Comparison of ENCODE assay signal across 32 cellular contexts in the genomic region with DNA sequence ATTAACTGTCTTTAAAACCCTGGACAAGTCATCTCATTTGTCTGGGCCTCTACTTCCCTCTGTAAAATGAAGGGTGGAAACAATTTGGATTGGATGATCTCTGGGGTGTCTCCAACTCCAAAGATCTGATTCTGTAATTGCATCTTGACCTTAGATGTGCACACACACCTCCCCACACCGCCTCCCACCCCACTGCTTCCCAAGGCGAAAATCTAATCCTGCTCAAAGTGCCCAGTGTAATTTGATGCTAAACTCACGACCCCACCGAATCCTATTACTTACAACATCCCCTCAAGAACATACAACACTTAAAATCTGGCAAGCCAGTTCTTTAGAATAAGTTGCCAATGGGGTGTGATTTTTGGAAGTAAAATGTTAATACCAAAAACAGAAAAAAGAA. TPM values are rescaled to one million over a fixed set of nuclear protein-coding genes. Genes with fewer than 3 reads are reported as not detected.
"Had no signal": no experiment of that assay in that cellular context is flagged by ENCODE, and none has a peak within 500 bp of the region (broad histone marks: within the 10 kb centered on the region; RNA-seq: fewer than 3 reads in every experiment).

No MANE protein-coding gene starts in this region.

- H3K36me3 Mint-ChIP-seq: activated CD8-positive, alpha-beta memory T cell treated with anti-CD3 and anti-CD28 coated beads, Interleukin-2, amount 10 ng/mL, durations not matched to agents 7 days and 5 days; naive B cell; T-cell had no signal

- H3K36me3 ChIP-seq: brain microvascular endothelial cell, lower lobe of right lung, suprapubic skin, tibial nerve, uterus had no signal

- H3K27me3 ChIP-seq: brain microvascular endothelial cell, dorsolateral prefrontal cortex, heart left ventricle, right atrium auricular region, suprapubic skin, tibial nerve, uterus had no signal

- H3K9me3 Mint-ChIP-seq: activated CD4-positive, alpha-beta T cell treated with anti-CD3 and anti-CD28 coated beads, Interleukin-2, amount 10 ng/mL, durations not matched to agents 7 days and 5 days; activated CD8-positive, alpha-beta T cell treated with anti-CD3 and anti-CD28 coated beads for 36 hours; activated naive CD8-positive, alpha-beta T cell treated with anti-CD3 and anti-CD28 coated beads, Interleukin-2, amount 50 U/mL, for 24 hours; effector memory CD8-positive, alpha-beta T cell; neural crest cell; stimulated activated naive CD8-positive, alpha-beta T cell treated with anti-CD3 and anti-CD28 coated beads, Interleukin-15, amount 100 ng/mL, for 72 hours; T-cell; T-helper 2 cell treated with Interferon-gamma antibody and Interleukin-4, amounts not matched to agents 5 μg/mL and 100 μg/mL, for 36 hours had no signal

- DNase-seq: activated CD4-positive, alpha-beta T cell treated with anti-CD3 and anti-CD28 coated beads, Interleukin-2, amount 10 ng/mL, durations not matched to agents 7 days and 5 days; activated CD4-positive, CD25-positive, alpha-beta regulatory T cell treated with anti-CD3 and anti-CD28 coated beads, Interleukin-2, amount 50 U/mL, for 72 hours; activated CD8-positive, alpha-beta memory T cell treated with anti-CD3 and anti-CD28 coated beads, Interleukin-2, amount 10 ng/mL, durations not matched to agents 7 days and 5 days; activated CD8-positive, alpha-beta T cell treated with anti-CD3 and anti-CD28 coated beads for 36 hours; activated effector memory CD4-positive, alpha-beta T cell treated with anti-CD3 and anti-CD28 coated beads, Interleukin-2, amount 50 U/mL, for 16 hours; activated naive CD4-positive, alpha-beta T cell treated with anti-CD3 and anti-CD28 coated beads, Interleukin-2, amount 50 U/mL, for 16 hours; activated naive CD8-positive, alpha-beta T cell treated with anti-CD3 and anti-CD28 coated beads, Interleukin-2, amount 50 U/mL, for 24 hours; activated T-cell treated with anti-CD3 and anti-CD28 coated beads for 4 hours; anterior cingulate cortex; brain microvascular endothelial cell; caudate nucleus; dorsolateral prefrontal cortex; effector memory CD8-positive, alpha-beta T cell; heart left ventricle; kidney; lower lobe of right lung; mesendoderm; mucosa of descending colon; naive B cell; stimulated activated CD4-positive, alpha-beta T cell treated with anti-CD3 and anti-CD28 coated beads, Interleukin-12 subunit alpha, Interleukin-12 subunit beta, amount 100 ng/mL, for 4 hours; stimulated activated naive CD8-positive, alpha-beta T cell treated with anti-CD3 and anti-CD28 coated beads, Interleukin-15, amount 100 ng/mL, for 72 hours; T-cell; uterus had no signal

- ATAC-seq: activated CD8-positive, alpha-beta memory T cell treated with anti-CD3 and anti-CD28 coated beads, Interleukin-2, amount 10 ng/mL, durations not matched to agents 7 days and 5 days; activated CD8-positive, alpha-beta T cell treated with anti-CD3 and anti-CD28 coated beads for 36 hours; activated naive CD8-positive, alpha-beta T cell treated with anti-CD3 and anti-CD28 coated beads, Interleukin-2, amount 50 U/mL, for 24 hours; effector memory CD8-positive, alpha-beta T cell; esophagus mucosa; heart left ventricle; left lobe of liver; lower lobe of right lung; mucosa of descending colon; stimulated activated naive CD8-positive, alpha-beta T cell treated with anti-CD3 and anti-CD28 coated beads, Interleukin-15, amount 100 ng/mL, for 72 hours; T-cell had no signal

- H3K4me1 Mint-ChIP-seq: activated CD4-positive, alpha-beta T cell treated with anti-CD3 and anti-CD28 coated beads, Interleukin-2, amount 10 ng/mL, durations not matched to agents 7 days and 5 days; activated CD8-positive, alpha-beta memory T cell treated with anti-CD3 and anti-CD28 coated beads, Interleukin-2, amount 10 ng/mL, durations not matched to agents 7 days and 5 days; activated naive CD8-positive, alpha-beta T cell treated with anti-CD3 and anti-CD28 coated beads, Interleukin-2, amount 50 U/mL, for 24 hours; naive B cell; neural crest cell; stimulated activated naive CD8-positive, alpha-beta T cell treated with anti-CD3 and anti-CD28 coated beads, Interleukin-15, amount 100 ng/mL, for 72 hours; T-cell had no signal

- H3K4me3 ChIP-seq: mucosa of descending colon, suprapubic skin had no signal

- H3K27ac ChIP-seq: brain microvascular endothelial cell, suprapubic skin, VCaP had no signal

- H3K27ac Mint-ChIP-seq: activated CD4-positive, alpha-beta T cell treated with anti-CD3 and anti-CD28 coated beads, Interleukin-2, amount 10 ng/mL, durations not matched to agents 7 days and 5 days; activated CD8-positive, alpha-beta memory T cell treated with anti-CD3 and anti-CD28 coated beads, Interleukin-2, amount 10 ng/mL, durations not matched to agents 7 days and 5 days; activated CD8-positive, alpha-beta T cell treated with anti-CD3 and anti-CD28 coated beads for 36 hours; activated naive CD8-positive, alpha-beta T cell treated with anti-CD3 and anti-CD28 coated beads, Interleukin-2, amount 50 U/mL, for 24 hours; effector memory CD8-positive, alpha-beta T cell; naive B cell; stimulated activated naive CD8-positive, alpha-beta T cell treated with anti-CD3 and anti-CD28 coated beads, Interleukin-15, amount 100 ng/mL, for 72 hours; T-cell; T-helper 2 cell treated with Interferon-gamma antibody and Interleukin-4, amounts not matched to agents 5 μg/mL and 100 μg/mL, for 36 hours had no signal

- H3K4me1 ChIP-seq: suprapubic skin had no signal

- H3K4me3 Mint-ChIP-seq: activated CD4-positive, alpha-beta T cell treated with anti-CD3 and anti-CD28 coated beads, Interleukin-2, amount 10 ng/mL, durations not matched to agents 7 days and 5 days; activated CD8-positive, alpha-beta memory T cell treated with anti-CD3 and anti-CD28 coated beads, Interleukin-2, amount 10 ng/mL, durations not matched to agents 7 days and 5 days; activated CD8-positive, alpha-beta T cell treated with anti-CD3 and anti-CD28 coated beads for 36 hours; activated naive CD8-positive, alpha-beta T cell treated with anti-CD3 and anti-CD28 coated beads, Interleukin-2, amount 50 U/mL, for 24 hours; effector memory CD8-positive, alpha-beta T cell; naive B cell; neural crest cell; stimulated activated naive CD8-positive, alpha-beta T cell treated with anti-CD3 and anti-CD28 coated beads, Interleukin-15, amount 100 ng/mL, for 72 hours; T-cell; T-helper 2 cell treated with Interferon-gamma antibody and Interleukin-4, amounts not matched to agents 5 μg/mL and 100 μg/mL, for 36 hours had no signal

- H3K9me3 ChIP-seq: heart left ventricle, lower lobe of right lung, mucosa of descending colon, right atrium auricular region, suprapubic skin, tibial nerve, uterus had no signal

RNA-seq across cellular contexts. Expression of a gene that starts 1.3 kb away (rescaled TPM):
- total RNA-seq: activated CD4-positive, alpha-beta T cell treated with anti-CD3 and anti-CD28 coated beads, Interleukin-2, amount 10 ng/mL, durations not matched to agents 7 days and 5 days; activated CD8-positive, alpha-beta memory T cell treated with anti-CD3 and anti-CD28 coated beads, Interleukin-2, amount 10 ng/mL, durations not matched to agents 7 days and 5 days; activated CD8-positive, alpha-beta T cell treated with anti-CD3 and anti-CD28 coated beads for 36 hours; endothelial cell of umbilical vein had no signal
